Comparison of ENCODE assay signal across 8 cellular contexts in the genomic region with DNA sequence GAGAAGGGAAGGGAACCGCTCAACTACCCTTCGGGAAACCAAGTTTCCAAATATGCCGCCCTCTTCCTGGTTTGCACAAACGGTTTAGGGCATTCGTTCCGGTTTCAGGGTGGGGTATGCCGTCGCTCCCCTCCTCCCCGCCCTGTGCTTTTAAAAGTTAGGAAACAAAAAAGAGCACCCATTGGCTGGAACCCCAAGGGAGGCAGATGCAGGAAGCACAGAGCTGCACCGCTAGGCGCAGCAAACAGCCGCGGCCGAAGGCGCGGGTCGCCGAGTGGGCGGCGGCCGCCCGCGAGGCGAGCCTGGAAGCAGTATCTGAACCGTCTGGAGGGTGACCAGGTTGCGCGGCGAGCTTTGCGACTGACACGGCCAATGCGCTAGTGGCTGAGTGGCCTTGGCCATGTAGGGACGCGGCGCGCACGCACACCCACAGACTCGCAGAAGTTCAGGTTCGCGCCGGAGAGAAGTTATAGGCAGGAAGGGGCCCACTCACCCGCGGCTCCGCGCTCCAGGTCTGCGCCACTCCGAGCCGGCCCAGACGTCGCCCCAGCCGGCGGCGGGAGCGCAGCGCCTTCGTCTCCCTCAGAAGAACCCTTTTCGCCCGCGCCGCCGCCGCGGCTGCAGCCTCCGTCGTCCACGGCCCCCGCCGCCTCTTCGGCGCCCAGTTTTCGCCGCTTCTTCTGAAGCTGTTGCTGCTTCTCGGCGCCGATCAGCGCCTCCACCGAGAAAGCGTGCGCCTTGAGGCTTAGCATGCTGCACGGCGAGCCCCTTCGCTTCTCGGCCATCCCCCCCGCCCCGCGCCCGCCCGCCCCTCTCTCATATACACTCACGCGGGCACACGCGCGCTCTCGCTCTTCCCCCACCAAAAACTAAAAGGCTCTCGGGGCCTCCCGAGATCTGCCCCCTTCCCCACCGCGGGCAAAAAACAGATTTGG. TPM values are rescaled to one million over a fixed set of nuclear protein-coding genes. Genes with fewer than 3 reads are reported as not detected.
DNase-seq lines count a peak whose midpoint lies in the region; ATAC-seq and TF ChIP-seq lines count a peak whose summit lies in the region.

No MANE protein-coding gene starts in this region.

- dilution Hi-C loops in mammary epithelial cell (cut with HindIII; ENCODE audit: low sequenced_read_pairs): no loop called here

- peak overlapping the region; percentile 83 for H2AFZ ChIP-seq in KMS-11 (ENCODE audit: low read depth)
- peak overlapping the region; percentile 75 for H2AFZ ChIP-seq in mammary epithelial cell (ENCODE audit: low read depth, low read length)

- 5% methylated on average over 40 of the region's 97 CpGs for WGBS in mammary epithelial cell (ENCODE audit: low coverage, missing lambda C conversion rate)

- H3K4me1 ChIP-seq in KMS-11 (ENCODE audit: low read depth, poor library complexity, severe bottlenecking): peaks cover 26% of the 10 kb centered on the region
- H3K4me1 ChIP-seq in mammary epithelial cell (ENCODE audit: insufficient read depth, low read length): peaks cover 10% of the 10 kb centered on the region
- peaks cover 8 to 20% of the 10 kb centered on the region in 2 donors for H3K4me1 ChIP-seq in left lung

- peak overlapping the region; percentile 59; the same call in 1 of the 2 replicates for H3K4me2 ChIP-seq in KMS-11
- H3K4me2 ChIP-seq in mammary epithelial cell (ENCODE audit: insufficient read depth, low read depth, low read length): peak overlapping the region; percentile 61

- DNase-seq in AG09309 (ENCODE audit: low read depth) (peak; percentile 87), mammary epithelial cell (peak; percentile 86), left lung (peak in 1 of 2 donors; percentile 71), type B pancreatic cell (ENCODE audit: extremely low spot score, unreplicated experiment) (no peak), NCI-H446 (lab: John Stamatoyannopoulos, UW) (no peak)
- DNase-seq in central memory CD4-positive, alpha-beta T cell: no peak

- CTCF ChIA-PET in mammary epithelial cell (lab: Charles Lee; ENCODE audit: low non-redundant PET): no interaction called here

- H3K27me3 Mint-ChIP-seq in type B pancreatic cell: peaks cover 95% of the 10 kb centered on the region

- H4K20me1 ChIP-seq in KMS-11 (ENCODE audit: insufficient read depth): no peaks in the 10 kb centered on the region
- H4K20me1 ChIP-seq in mammary epithelial cell (ENCODE audit: insufficient read depth, low read length): peaks cover 4% of the 10 kb centered on the region

- H3K36me3 ChIP-seq in KMS-11 (ENCODE audit: insufficient read depth) (no peaks in the 10 kb centered on the region), mammary epithelial cell (ENCODE audit: insufficient read depth, low read length) (no peaks in the 10 kb centered on the region), left lung (no peaks in the 10 kb centered on the region)

- no TSS peak for BruUV-seq in mammary epithelial cell (replicated peaks; lab: Mats Ljungman, UMichigan)

- no peaks in the 10 kb centered on the region for H3K27me3 ChIP-seq in KMS-11 (ENCODE audit: insufficient read depth, low read depth)
- H3K27me3 ChIP-seq in mammary epithelial cell (ENCODE audit: insufficient read depth, low read length): peaks cover 73% of the 10 kb centered on the region
- H3K27me3 ChIP-seq in left lung: peaks cover 96 to 100% of the 10 kb centered on the region in 2 donors

- H3K27ac ChIP-seq in KMS-11 (peak overlapping the region; percentile 74), mammary epithelial cell (ENCODE audit: insufficient read depth, low read depth, low read length) (no peak overlapping the region), left lung (no peak overlapping the region)

- no peaks in the 10 kb centered on the region for H3K9me3 Mint-ChIP-seq in type B pancreatic cell

- peak; percentile 36 for ATAC-seq in left lung
- no peak for ATAC-seq in GM21447 (IDR thresholded peaks at IDR 0.05; ENCODE audit: unreplicated experiment)

- H3K9ac ChIP-seq in KMS-11: peak overlapping the region; percentile 80
- H3K9ac ChIP-seq in mammary epithelial cell (ENCODE audit: insufficient read depth, low read length): no peak overlapping the region

- H3K4me3 ChIP-seq in AG09309 (ENCODE audit: control insufficient read depth, low read depth, low read length) (peak overlapping the region; percentile 61), KMS-11 (IDR thresholded peaks at IDR 0.05; ENCODE audit: insufficient read depth, low read depth, low read length) (no peak overlapping the region), mammary epithelial cell (replicated peaks in 1 of 3; ENCODE audit: insufficient read depth in 1 of 3, low read depth in 2 of 3, low read length in 3 of 3) (peak overlapping the region; percentile 16 to 30 (median 21)), left lung (peak overlapping the region; percentile 5 to 6)

- TF ChIP-seq CTCF in AG09309 (IDR thresholded peaks at IDR 0.05; ENCODE audit: control insufficient read depth, insufficient read depth, low read depth, low read length, missing control alignments) (peak; percentile 7), KMS-11 (conservative IDR thresholded peaks at IDR 0.05; ENCODE audit: low read depth, low read length) (no peak), mammary epithelial cell (conservative IDR thresholded peaks at IDR 0.05 in 1 of 2, IDR thresholded peaks at IDR 0.05 in 1 of 2; ENCODE audit: extremely low read depth in 1 of 2, insufficient read depth in 1 of 2, low read depth in 1 of 2, low read length in 2 of 2) (no peak), left lung (IDR thresholded peaks at IDR 0.05) (no peak), type B pancreatic cell (conservative IDR thresholded peaks at IDR 0.05) (peak; percentile 18)

- no peaks in the 10 kb centered on the region for H3K36me3 Mint-ChIP-seq in type B pancreatic cell

- peak overlapping the region; percentile 86 for H3K27ac Mint-ChIP-seq in type B pancreatic cell

- H3K9me3 ChIP-seq in mammary epithelial cell (replicated peaks; ENCODE audit: insufficient read depth, low read length): no peaks in the 10 kb centered on the region
- H3K9me3 ChIP-seq in left lung: no peaks in the 10 kb centered on the region

- intact Hi-C loops in mammary epithelial cell (cut with micrococcal nuclease): loop anchor here (10.0 kb wide), 1 partner anchor 189 kb away; no protein-coding TSS in a partner anchor
- intact Hi-C loops in left lung (cut with DNase I): no loop called here

- peaks cover 5% of the 10 kb centered on the region for H3K4me1 Mint-ChIP-seq in type B pancreatic cell (ENCODE audit: unreplicated experiment)

- peak overlapping the region; percentile 91 for H3K4me3 Mint-ChIP-seq in type B pancreatic cell

- H3K79me2 ChIP-seq in KMS-11 (ENCODE audit: insufficient read depth, low read depth) (peaks cover 29% of the 10 kb centered on the region; the same call in 1 of the 2 replicates), mammary epithelial cell (ENCODE audit: insufficient read depth, low read length) (no peaks in the 10 kb centered on the region)

- in situ Hi-C loops in mammary epithelial cell (cut with MboI; ENCODE audit: low sequenced_read_pairs in 2 of 2): no loop called here

RNA-seq across cellular contexts. Expression of a gene that starts 0.7 kb away (rescaled TPM):
- total RNA-seq in mammary epithelial cell (not detected), left lung (under 1 TPM in 1 of 2 donors, not detected in 1; 0.60 TPM), type B pancreatic cell (ENCODE audit: low replicate concordance) (8.2 and 9.4 TPM in 2 replicates)
- polyA plus RNA-seq in mammary epithelial cell: 0.06 TPM
- polyA minus RNA-seq in mammary epithelial cell: 1.8 TPM

Comparison
In these comparisons a context has a peak if more than half of its experiments do, and no peak if none do; other contexts are left out.
1. DNase-seq: peak in AG09309 (single experiment) and mammary epithelial cell (single experiment); none in type B pancreatic cell (single experiment), NCI-H446 (0 of 2) and central memory CD4-positive, alpha-beta T cell (single experiment).
2. CTCF ChIP-seq: peak in AG09309 (single experiment) and type B pancreatic cell (single experiment); none in KMS-11 (single experiment), mammary epithelial cell (0 of 2) and left lung (0 of 2).